In the genomic region with DNA sequence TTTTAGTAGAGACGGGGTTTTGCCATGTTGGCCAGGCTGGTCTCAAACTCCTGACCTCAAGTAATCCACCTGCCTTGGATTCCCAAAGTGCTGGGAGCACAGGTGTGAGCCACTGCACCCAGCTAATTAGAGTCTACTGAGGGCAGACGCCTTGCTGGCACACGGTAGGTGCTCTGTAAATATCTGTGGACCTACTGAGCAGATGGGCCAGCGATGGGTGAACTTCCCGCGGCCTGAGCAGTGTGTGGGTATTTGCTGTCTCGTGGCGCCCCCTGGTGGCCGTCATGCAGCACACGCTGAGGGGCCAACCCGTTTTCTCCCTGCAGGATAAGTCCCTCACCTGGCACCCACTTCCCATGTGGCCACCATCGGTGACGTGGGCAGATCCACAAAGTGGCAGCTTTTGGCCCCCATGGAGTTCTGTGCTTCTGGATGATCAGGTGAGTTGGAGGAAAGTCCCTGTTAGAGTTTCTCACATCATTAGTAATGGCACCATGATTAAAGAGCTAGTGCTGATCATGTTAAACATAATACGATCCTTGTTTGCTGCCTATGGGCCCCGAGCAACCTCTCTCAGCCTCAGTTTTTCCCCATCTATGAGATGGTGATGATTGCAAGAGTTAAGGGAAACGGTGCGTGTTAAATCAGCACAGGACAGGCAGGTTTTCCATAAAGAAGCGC, we compare ENCODE assay signal across 8 cellular contexts. TPM values are rescaled to one million over a fixed set of nuclear protein-coding genes. Genes with fewer than 3 reads are reported as not detected.
DNase-seq lines count a peak whose midpoint lies in the region; TF ChIP-seq lines count a peak whose summit lies in the region.

No MANE protein-coding gene starts in this region.

- peak; percentile 95 for TF ChIP-seq CTCF in LNCAP (IDR thresholded peaks at IDR 0.05)
- TF ChIP-seq CTCF in ovary (IDR thresholded peaks at IDR 0.05), result peak; percentile 73 to 96 (median 96)
- peak; percentile 85 to 99 (median 95) for TF ChIP-seq CTCF in tibial nerve (IDR thresholded peaks at IDR 0.05)

- whole genome bisulfite sequencing in ovary, 3 donors, result 16 to 19% (median 17%) methylated on average over 18 of the region's 18 CpGs
- 26 to 27% methylated on average over 12 to 15 of the region's 18 CpGs for WGBS in tibial nerve, 2 donors

- peak; percentile 45 for DNase-seq in NK-92 treated with Interleukin-12 subunit alpha and Interleukin-12 subunit beta, amount 100 ng/mL, for 24 hours (lab: John Stamatoyannopoulos, UW)
- DNase-seq in NK-92 (lab: John Stamatoyannopoulos, UW; ENCODE audit: unreplicated experiment) (no peak), SK-MEL-5 (ENCODE audit: low read depth, low spot score) (peak; percentile 66), germinal center (ENCODE audit: low spot score) (peak; percentile 73), ovary (peak; percentile 75 to 88 (median 85)), tibial nerve (ENCODE audit: low spot score in 2 of 2) (peak; percentile 70)
- peak; percentile 65 for DNase-seq in activated gamma-delta T cell treated with anti-CD3 and anti-CD28 coated beads, Interleukin-2, amount 50 U/mL, for 16 hours (ENCODE audit: low read depth)

- no peaks in the 10 kb centered on the region for H3K36me3 ChIP-seq in ovary
- peaks cover 0 to 23% (median 0%) of the 10 kb centered on the region in 3 donors for H3K36me3 ChIP-seq in tibial nerve

- TF ChIP-seq POLR2A in ovary (IDR thresholded peaks at IDR 0.05), result no peak
- no peak for TF ChIP-seq POLR2A in tibial nerve (IDR thresholded peaks at IDR 0.05)

- H3K4me3 ChIP-seq in ovary, result no peak overlapping the region
- no peak overlapping the region for H3K4me3 ChIP-seq in tibial nerve

- no peak overlapping the region for H3K27ac ChIP-seq in ovary
- no peak overlapping the region for H3K27ac ChIP-seq in tibial nerve

- H3K4me1 ChIP-seq in ovary (ENCODE audit: insufficient read depth) (no peaks in the 10 kb centered on the region), tibial nerve (peaks cover 0 to 10% (median 0%) of the 10 kb centered on the region in 4 donors)

- no peaks in the 10 kb centered on the region for H3K27me3 ChIP-seq in ovary
- H3K27me3 ChIP-seq in tibial nerve, result no peaks in the 10 kb centered on the region

- intact Hi-C loops in ovary (cut with DNase I), result loop anchor here (1.0 to 10.0 kb wide), 3 partner anchors 216 to 456 kb away; no protein-coding TSS in a partner anchor

- in situ Hi-C loops in SK-MEL-5 (cut with HindIII; ENCODE audit: low pct_unique_long_range_greater_than_20kb, low sequenced_read_pairs), result loop anchor here (10.0 kb wide), 1 partner anchor 216 kb away; no protein-coding TSS in a partner anchor

- H3K9me3 ChIP-seq in ovary (no peaks in the 10 kb centered on the region), tibial nerve (no peaks in the 10 kb centered on the region)

- no peak for TF ChIP-seq EP300 in ovary (IDR thresholded peaks at IDR 0.05)
- no peak for TF ChIP-seq EP300 in tibial nerve (IDR thresholded peaks at IDR 0.05)

RNA-seq across cellular contexts. Expression of a gene that starts 40.7 kb away (rescaled TPM):
- total RNA-seq in SK-MEL-5 (2014; rRNA removed; shearing (Covaris generic)), result 45.1 and 49.1 TPM in 2 replicates
- 57.6 and 67.2 TPM in 2 replicates for polyA plus RNA-seq in SK-MEL-5 (2015; cell fraction: cytosol; rRNA removed)
- 45.2 and 52.3 TPM in 2 replicates for polyA plus RNA-seq in SK-MEL-5 (2015; cell fraction: nucleus; rRNA removed)
- total RNA-seq in ovary (10 to 100 TPM; 28.3 to 39.6 (median 32.7) TPM), tibial nerve (10 to 100 TPM; 58.1 to 75.6 (median 62.6) TPM)
- 10 to 100 TPM; 23.9 to 54.5 TPM for polyA plus RNA-seq in ovary

RNA-seq across cellular contexts. Expression of a gene that starts 57.0 kb away (rescaled TPM):
- total RNA-seq in SK-MEL-5 (2014; rRNA removed; shearing (Covaris generic)), result 2.4 and 2.9 TPM in 2 replicates
- polyA plus RNA-seq in SK-MEL-5 (2015; cell fraction: cytosol; rRNA removed), result 4.2 and 6.0 TPM in 2 replicates
- polyA plus RNA-seq in SK-MEL-5 (2015; cell fraction: nucleus; rRNA removed), result 4.3 and 5.6 TPM in 2 replicates
- total RNA-seq in ovary (10 to 100 TPM in 1 of 7 donors, 1 to 10 TPM in 6; 3.4 to 12.8 (median 7.5) TPM), tibial nerve (10 to 100 TPM in 1 of 4 donors, 1 to 10 TPM in 3; 6.9 to 13.8 (median 8.1) TPM)
- 1 to 10 TPM; 2.8 to 3.9 TPM for polyA plus RNA-seq in ovary
